Comparison of ENCODE assay signal across 21 cellular contexts in the genomic region with DNA sequence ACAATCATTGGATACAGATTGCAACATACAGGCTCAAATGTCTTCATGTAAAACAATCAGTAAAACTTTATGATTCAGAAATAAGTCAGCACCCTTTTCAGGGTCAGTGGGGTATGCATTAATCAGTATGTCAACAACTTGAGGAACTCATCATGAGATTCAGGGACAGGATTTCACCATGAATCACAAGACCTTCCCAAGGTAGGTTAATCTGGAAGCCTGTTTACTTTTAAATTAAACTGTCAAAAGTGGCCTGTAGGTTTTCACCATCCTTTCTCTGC.
DNase-seq lines count a peak whose midpoint lies in the region; ATAC-seq and TF ChIP-seq lines count a peak whose summit lies in the region.
"Had no signal": no experiment of that assay in that cellular context is flagged by ENCODE, and none has a peak within 500 bp of the region (broad histone marks: within the 10 kb centered on the region; RNA-seq: fewer than 3 reads in every experiment).

No MANE protein-coding gene starts in this region.

- no peaks in the 10 kb centered on the region for H3K27me3 ChIP-seq in PC-9 (ENCODE audit: insufficient read depth, low read depth)
- no peaks in the 10 kb centered on the region for H3K27me3 ChIP-seq in tibial nerve
- H3K27me3 ChIP-seq: esophagus muscularis mucosa, ovary, suprapubic skin had no signal

- no peak overlapping the region for H2AFZ ChIP-seq in PC-9

- TF ChIP-seq CTCF in PC-9 (conservative IDR thresholded peaks at IDR 0.05) = no peak
- no peak for TF ChIP-seq CTCF in choroid plexus epithelial cell (conservative IDR thresholded peaks at IDR 0.05; ENCODE audit: low read depth, low read length)
- TF ChIP-seq CTCF in tibial nerve (IDR thresholded peaks at IDR 0.05) = no peak

- TF ChIP-seq EP300 in tibial nerve (IDR thresholded peaks at IDR 0.05) = no peak

- DNase-seq in EH (ENCODE audit: low read depth) (peak; percentile 60), PC-9 (peak in 1 of 2 experiments; percentile 86), choroid plexus epithelial cell (ENCODE audit: low read depth) (peak; percentile 73), kidney glomerular epithelial cell (lab: John Stamatoyannopoulos, UW) (peak; percentile 28), left colon (no peak), germinal center (ENCODE audit: low spot score) (no peak), tibial nerve (ENCODE audit: low spot score in 2 of 2) (no peak)
- DNase-seq: activated CD4-positive, CD25-positive, alpha-beta regulatory T cell treated with anti-CD3 and anti-CD28 coated beads, Interleukin-2, amount 50 U/mL, for 72 hours; activated effector memory CD4-positive, alpha-beta T cell treated with Interleukin-2 at 50 U/mL for 16 hours; aorta; Caco-2; left ventricle myocardium inferior; MM.1S; NCI-H187 treated with DMSO at 0.1 percent for 48 hours; NCI-H524; ovary; stimulated activated CD4-positive, alpha-beta T cell treated with anti-CD3 and anti-CD28 coated beads, Interleukin-4, amount 100 ng/mL, for 24 hours had no signal

- intact Hi-C loops in PC-9 (cut with micrococcal nuclease; ENCODE audit: unreplicated experiment) (no loop called here), left colon (cut with DNase I, micrococcal nuclease) (no loop called here)

- H3K4me1 ChIP-seq in PC-9 (replicated peaks; ENCODE audit: insufficient read depth) = peaks cover 6% of the 10 kb centered on the region; the same call in 1 of the 2 replicates
- no peaks in the 10 kb centered on the region for H3K4me1 ChIP-seq in tibial nerve
- H3K4me1 ChIP-seq: Caco-2, esophagus muscularis mucosa, left ventricle myocardium inferior, suprapubic skin had no signal

- H3K9me3 ChIP-seq in PC-9 (ENCODE audit: insufficient read depth, low read depth) (peaks cover 31% of the 10 kb centered on the region), tibial nerve (peaks cover 0 to 30% (median 3%) of the 10 kb centered on the region in 4 donors)
- H3K9me3 ChIP-seq: ovary had no signal

- peaks cover 11% of the 10 kb centered on the region; the same call in 1 of the 2 replicates for H3F3A ChIP-seq in PC-9 (ENCODE audit: insufficient read depth, low read depth)

- H3K27ac ChIP-seq in PC-9 (0 out of 2 replicates have a peak overlapping the region, but pooled peaks have one; percentile 21), tibial nerve (no peak overlapping the region)
- H3K27ac ChIP-seq: esophagus muscularis mucosa, left ventricle myocardium inferior, ovary, skin epidermis, suprapubic skin had no signal

- no peak for TF ChIP-seq POLR2A in tibial nerve (IDR thresholded peaks at IDR 0.05)

- BruUV-seq in PC-9 (replicated peaks; lab: Mats Ljungman, UMichigan) = no TSS peak

- H3K4me3 ChIP-seq in PC-9 (no peak overlapping the region), choroid plexus epithelial cell (ENCODE audit: low read depth, low read length) (no peak overlapping the region), tibial nerve (no peak overlapping the region)
- H3K4me3 ChIP-seq: esophagus muscularis mucosa, left ventricle myocardium inferior, ovary, skin epidermis, suprapubic skin had no signal

- CTCF ChIA-PET in PC-9 (lab: Charles Lee) = no interaction called here

- no peak for ATAC-seq in left colon
- ATAC-seq in GM21723 (IDR thresholded peaks at IDR 0.05; ENCODE audit: unreplicated experiment) = no peak

- no peaks in the 10 kb centered on the region for H3K9me2 ChIP-seq in PC-9 (ENCODE audit: insufficient read depth)

- POLR2A ChIA-PET in PC-9 (lab: Charles Lee; ENCODE audit: unreplicated experiment) = no interaction called here

- H3K36me3 ChIP-seq in PC-9 (ENCODE audit: low read depth) = no peaks in the 10 kb centered on the region
- H3K36me3 ChIP-seq in tibial nerve = peaks cover 0 to 40% (median 0%) of the 10 kb centered on the region in 3 donors
- H3K36me3 ChIP-seq: ovary, suprapubic skin had no signal

- H3K79me2 ChIP-seq in PC-9 (ENCODE audit: low read depth) = no peaks in the 10 kb centered on the region

- H3K4me2 ChIP-seq in PC-9 = no peak overlapping the region

- H4K20me1 ChIP-seq in PC-9 (ENCODE audit: insufficient read depth) = no peaks in the 10 kb centered on the region

Comparison
In these comparisons a context has a peak if more than half of its experiments do, and no peak if none do; other contexts are left out.
1. DNase-seq: peak in EH (single experiment), choroid plexus epithelial cell (single experiment) and kidney glomerular epithelial cell (single experiment); none in left colon (0 of 2), germinal center (single experiment) and tibial nerve (0 of 2).